ENCODE assay signal across 9 cellular contexts in the genomic region with DNA sequence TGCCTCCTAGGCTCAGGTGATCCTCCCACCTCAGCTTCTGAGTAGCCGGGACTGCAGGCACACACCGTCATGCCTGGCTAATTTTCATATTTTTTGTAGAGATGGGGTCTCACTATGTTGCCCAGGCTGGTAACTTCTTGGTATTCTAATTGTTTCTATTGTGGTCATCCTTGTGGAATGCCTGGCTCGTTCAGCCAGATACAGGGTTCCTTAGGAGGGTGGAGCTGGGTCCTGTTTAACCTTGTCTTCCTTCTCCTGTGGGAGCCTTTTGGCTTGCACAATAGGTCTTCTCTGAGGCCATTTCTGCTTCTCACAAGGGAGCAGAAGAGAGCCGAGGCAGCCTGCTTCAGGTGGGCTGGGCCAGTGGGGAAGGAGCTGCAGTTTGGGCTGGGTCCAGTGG. TPM values are rescaled to one million over a fixed set of nuclear protein-coding genes. Genes with fewer than 3 reads are reported as not detected.
DNase-seq lines count a peak whose midpoint lies in the region; ATAC-seq and TF ChIP-seq lines count a peak whose summit lies in the region.
"Had no signal": no experiment of that assay in that cellular context is flagged by ENCODE, and none has a peak within 500 bp of the region (broad histone marks: within the 10 kb centered on the region; RNA-seq: fewer than 3 reads in every experiment).

No MANE protein-coding gene starts in this region.

- POLR2A ChIA-PET in HEK293 (lab: Yijun Ruan, JAX), result no interaction called here

- CTCF ChIA-PET in HEK293 (lab: Yijun Ruan, JAX), result interaction anchor here (1.1 kb wide), 1 partner anchor 244 kb away, joined by 3 read pairs; no protein-coding TSS in a partner anchor
- CTCF ChIA-PET in Calu3 (lab: Charles Lee), result interaction anchor here (0.6 kb wide), 1 partner anchor 24 kb away, joined by 5 read pairs; no protein-coding TSS in a partner anchor

- no TSS peak for BruUV-seq in Calu3 (replicated peaks; lab: Mats Ljungman, UMichigan)

- ATAC-seq in right cardiac atrium (peak in 1 of 2 donors; percentile 42), HG03280 (IDR thresholded peaks at IDR 0.05; ENCODE audit: unreplicated experiment) (no peak), GM18861 (IDR thresholded peaks at IDR 0.05; ENCODE audit: unreplicated experiment) (no peak)

- intact Hi-C loops in right cardiac atrium (cut with DNase I), result no loop called here
- intact Hi-C loops in Calu3 (cut with micrococcal nuclease; ENCODE audit: unreplicated experiment), result no loop called here

- H3K4me1 ChIP-seq in HEK293 (ENCODE audit: control insufficient read depth, insufficient read depth, low read length), result no peaks in the 10 kb centered on the region; the same call in 1 of the 2 replicates
- H3K4me1 ChIP-seq in right cardiac atrium (ENCODE audit: control insufficient read depth, insufficient read depth, low read length), result peaks cover 44% of the 10 kb centered on the region
- peaks cover 46 to 58% (median 58%) of the 10 kb centered on the region in 3 donors for H3K4me1 ChIP-seq in skeletal muscle tissue (ENCODE audit: control insufficient read depth in 3 of 3, insufficient read depth in 3 of 3, low read length in 3 of 3)

- peaks cover 7% of the 10 kb centered on the region for H3K4me1 Mint-ChIP-seq in Calu3 (ENCODE audit: low read depth, unreplicated experiment)

- no peak for TF ChIP-seq CTCF in HEK293 (tag by site-specific recombination; IDR thresholded peaks at IDR 0.05)
- TF ChIP-seq CTCF in Calu3 (IDR thresholded peaks at IDR 0.05; ENCODE audit: unreplicated experiment), result no peak

- H3K27me3 ChIP-seq in right cardiac atrium (ENCODE audit: control insufficient read depth, insufficient read depth), result no peaks in the 10 kb centered on the region
- no peaks in the 10 kb centered on the region for H3K27me3 ChIP-seq in skeletal muscle tissue (ENCODE audit: control insufficient read depth in 3 of 3, insufficient read depth in 3 of 3, low read length in 3 of 3)

- H3K4me3 ChIP-seq in HEK293 (ENCODE audit: low read depth, low read length) (no peak overlapping the region), right cardiac atrium (ENCODE audit: low read length) (no peak overlapping the region), skeletal muscle tissue (ENCODE audit: low read length in 3 of 3) (no peak overlapping the region)

- no peaks in the 10 kb centered on the region for H3K36me3 Mint-ChIP-seq in Calu3 (ENCODE audit: insufficient read depth, unreplicated experiment)

- no peak overlapping the region for H3K27ac Mint-ChIP-seq in Calu3 (ENCODE audit: unreplicated experiment)

- H3K36me3 ChIP-seq in HEK293 (ENCODE audit: control insufficient read depth in 2 of 2, insufficient read depth in 1 of 2, low read length in 2 of 2) (peaks cover 0 to 45% of the 10 kb centered on the region in 2 experiments; a peak in 1 of 3 replicates), skeletal muscle tissue (ENCODE audit: control insufficient read depth in 3 of 3, insufficient read depth in 3 of 3, low read length in 3 of 3) (peaks cover 13 to 38% (median 28%) of the 10 kb centered on the region in 3 donors)

- H3K27ac ChIP-seq in HEK293 (ENCODE audit: extremely low read depth, low read depth, low read length) (no peak overlapping the region), right cardiac atrium (ENCODE audit: low read length) (peak overlapping the region; percentile 77), skeletal muscle tissue (ENCODE audit: low read depth, low read length) (peak overlapping the region; percentile 62)

- no peak overlapping the region for H3K9ac ChIP-seq in skeletal muscle tissue (ENCODE audit: low read depth in 1 of 3, low read length in 3 of 3)

- 60% methylated on average over 4 of the region's 4 CpGs for WGBS in right cardiac atrium

- no peaks in the 10 kb centered on the region for H3K9me3 Mint-ChIP-seq in Calu3 (ENCODE audit: low read depth, unreplicated experiment)

- H3K4me3 Mint-ChIP-seq in Calu3 (ENCODE audit: low read depth, unreplicated experiment), result no peak overlapping the region

- H3K9me3 ChIP-seq in HEK293 (ENCODE audit: control insufficient read depth, insufficient read depth, low read depth, low read length) (no peaks in the 10 kb centered on the region), right cardiac atrium (ENCODE audit: control insufficient read depth, low read length) (no peaks in the 10 kb centered on the region), skeletal muscle tissue (ENCODE audit: control insufficient read depth in 3 of 3, low read length in 3 of 3) (no peaks in the 10 kb centered on the region)

- DNase-seq in amniotic epithelial cell (ENCODE audit: low read depth) (peak; percentile 93), right cardiac atrium (no peak), Calu3 (no peak)
- no peak for DNase-seq in stimulated activated CD4-positive, alpha-beta T cell treated with anti-CD3 and anti-CD28 coated beads, Interleukin-15, amount 100 ng/mL, for 24 hours
- DNase-seq: activated CD4-positive, CD25-positive, alpha-beta regulatory T cell treated with anti-CD3 and anti-CD28 coated beads, Interleukin-2, amount 50 U/mL, for 72 hours had no signal

- H3K27me3 Mint-ChIP-seq in Calu3 (ENCODE audit: unreplicated experiment), result no peaks in the 10 kb centered on the region

TF ChIP-seq in HEK293, 187 proteins besides CTCF, POLR2A, EP300 and RAD21:
- peak; percentile 59; the same call in 1 of the 2 replicates for TF ChIP-seq ZNF121 (tag by site-specific recombination; IDR thresholded peaks at IDR 0.05)
- TF ChIP-seq ZNF223 (tag by site-specific recombination; IDR thresholded peaks at IDR 0.05), result no peak

RNA-seq across cellular contexts. Expression of a gene that starts 15.7 kb away (rescaled TPM):
- total RNA-seq in right cardiac atrium, result 10 to 100 TPM; 11.6 to 22.3 (median 13.8) TPM
- polyA plus RNA-seq in right cardiac atrium, result 11.7 TPM
- 16.7 TPM for total RNA-seq in skeletal muscle tissue
- 2.0 and 2.4 TPM in 2 replicates for total RNA-seq in Calu3 (2022)

RNA-seq across cellular contexts. Expression of a gene that starts 32.0 kb away (rescaled TPM):
- total RNA-seq in right cardiac atrium, result 1 to 10 TPM in 1 of 4 donors, under 1 TPM in 3; 0.25 to 1.1 (median 0.62) TPM
- 0.86 TPM for polyA plus RNA-seq in right cardiac atrium
- total RNA-seq in skeletal muscle tissue, result 2.1 TPM
- total RNA-seq in Calu3 (2022), result 33.9 and 51.5 TPM in 2 replicates

RNA-seq across cellular contexts. Expression of a gene that starts 54.3 kb away (rescaled TPM):
- total RNA-seq in right cardiac atrium (1 to 10 TPM; 3.0 to 6.0 (median 3.8) TPM), skeletal muscle tissue (2.6 TPM), Calu3 (2022) (0.37 and 0.42 TPM in 2 replicates)
- 2.1 TPM for polyA plus RNA-seq in right cardiac atrium

Comparison
In these comparisons a context has a peak if more than half of its experiments do, and no peak if none do; other contexts are left out.
1. RNA of a gene that starts 32.0 kb away (total RNA-seq): 33.9 to 51.5 TPM in Calu3; 2.1 TPM in skeletal muscle tissue (single experiment) and 0.25 to 1.1 TPM in right cardiac atrium; every median in the first group is over 10 times any median in the second.